In genomic region chr5:31726952-31727351, GRCh38 we compare ENCODE assay signal across 23 cellular contexts.
"Had no signal": no experiment of that assay in that cellular context is flagged by ENCODE, and none has a peak within 500 bp of the region (broad histone marks: within the 10 kb centered on the region; RNA-seq: fewer than 3 reads in every experiment).

No MANE protein-coding gene starts in this region.

- H3K36me3 ChIP-seq: brain microvascular endothelial cell, MG63, SJSA1 had no signal

- DNase-seq: activated CD4-positive, alpha-beta T cell treated with anti-CD3 and anti-CD28 coated beads for 4 hours; activated CD8-positive, alpha-beta memory T cell treated with anti-CD3 and anti-CD28 coated beads, Interleukin-2, amount 50 U/mL, for 4 hours; activated CD8-positive, alpha-beta T cell treated with anti-CD3 and anti-CD28 coated beads for 36 hours; activated gamma-delta T cell treated with Interleukin-2 at 50 U/mL for 16 hours; activated naive CD4-positive, alpha-beta T cell treated with anti-CD3 and anti-CD28 coated beads, Interleukin-2, amount 10 ng/mL, durations not matched to agents 7 days and 5 days; activated naive CD8-positive, alpha-beta T cell treated with anti-CD3 and anti-CD28 coated beads for 36 hours; activated T-cell treated with anti-CD3 and anti-CD28 coated beads, Interleukin-2, amount 50 U/mL, for 72 hours; brain microvascular endothelial cell; MG63; MV-4-11; NCI-H1092 treated with DMSO at 0.1 percent for 48 hours; NCI-H1417 treated with DMSO at 0.1 percent for 48 hours; NCI-H1694; NCI-H2029; NCI-H2107; NCI-H2171 treated with DMSO at 0.1 percent for 48 hours; NCI-H226; NCI-H526; NCI-H774; SW 1271 had no signal

- ATAC-seq: activated CD4-positive, CD25-positive, alpha-beta regulatory T cell treated with anti-CD3 and anti-CD28 coated beads, Interleukin-2, amount 50 U/mL, for 24 hours; activated CD8-positive, alpha-beta T cell treated with anti-CD3 and anti-CD28 coated beads for 36 hours; activated T-cell treated with anti-CD3 and anti-CD28 coated beads, Interleukin-2, amount 50 U/mL, for 72 hours; SK-N-SH treated with all-trans-retinoic acid at 6 μM for 48 hours had no signal

- H3K9me3 ChIP-seq: MG63, SJSA1 had no signal

- H3K4me1 ChIP-seq: SJSA1 had no signal

- H3K27me3 ChIP-seq: brain microvascular endothelial cell, MG63, SJSA1 had no signal

- H3K27ac ChIP-seq: brain microvascular endothelial cell, SJSA1 had no signal

- H3K4me3 ChIP-seq: MG63, SJSA1 had no signal
